ENCODE assay signal across 17 cellular contexts in genomic region chr7:14962778-14963177, GRCh38.
"Had no signal": no experiment of that assay in that cellular context is flagged by ENCODE, and none has a peak within 500 bp of the region (broad histone marks: within the 10 kb centered on the region; RNA-seq: fewer than 3 reads in every experiment).

No MANE protein-coding gene starts in this region.

- H3K9me3 ChIP-seq: body of pancreas, lower lobe of right lung, prostate gland, thoracic aorta had no signal

- H3K4me1 Mint-ChIP-seq: activated CD8-positive, alpha-beta memory T cell treated with anti-CD3 and anti-CD28 coated beads, Interleukin-2, amount 10 ng/mL, durations not matched to agents 7 days and 5 days; activated naive CD4-positive, alpha-beta T cell treated with anti-CD3 and anti-CD28 coated beads, Interleukin-2, amount 50 U/mL, for 24 hours; natural killer cell; stimulated activated naive CD8-positive, alpha-beta T cell treated with anti-CD3 and anti-CD28 coated beads, Interleukin-15, amount 100 ng/mL, for 72 hours had no signal

- H3K36me3 ChIP-seq: lower lobe of right lung, prostate gland, thoracic aorta had no signal

- H3K27ac ChIP-seq: body of pancreas, lower lobe of right lung, prostate gland, thoracic aorta had no signal

- H3K4me3 ChIP-seq: body of pancreas, lower lobe of right lung, prostate gland, thoracic aorta had no signal

- H3K4me1 ChIP-seq: body of pancreas, lower lobe of right lung, prostate gland had no signal

- H3K36me3 Mint-ChIP-seq: activated CD8-positive, alpha-beta memory T cell treated with anti-CD3 and anti-CD28 coated beads, Interleukin-2, amount 10 ng/mL, durations not matched to agents 7 days and 5 days; activated naive CD4-positive, alpha-beta T cell treated with anti-CD3 and anti-CD28 coated beads, Interleukin-2, amount 50 U/mL, for 24 hours; natural killer cell had no signal

- H3K9me3 Mint-ChIP-seq: dendritic cell treated with granulocyte-macrophage colony-stimulating factor and Interleukin-4, amounts not matched to agents 40 ng/mL and 50 ng/mL, for 4 days had no signal

- ATAC-seq: activated CD8-positive, alpha-beta memory T cell treated with anti-CD3 and anti-CD28 coated beads, Interleukin-2, amount 10 ng/mL, durations not matched to agents 7 days and 5 days; body of pancreas; effector memory CD8-positive, alpha-beta T cell; lower lobe of right lung; natural killer cell; stimulated activated naive CD8-positive, alpha-beta T cell treated with anti-CD3 and anti-CD28 coated beads, Interleukin-15, amount 100 ng/mL, for 72 hours had no signal

- H3K27me3 Mint-ChIP-seq: activated CD8-positive, alpha-beta memory T cell treated with anti-CD3 and anti-CD28 coated beads, Interleukin-2, amount 10 ng/mL, durations not matched to agents 7 days and 5 days; activated naive CD4-positive, alpha-beta T cell treated with anti-CD3 and anti-CD28 coated beads, Interleukin-2, amount 50 U/mL, for 24 hours; activated T-cell treated with anti-CD3 and anti-CD28 coated beads, Interleukin-2, amount 50 U/mL, for 24 hours; dendritic cell treated with granulocyte-macrophage colony-stimulating factor and Interleukin-4, amounts not matched to agents 40 ng/mL and 50 ng/mL, for 4 days; effector memory CD8-positive, alpha-beta T cell; stimulated activated naive CD8-positive, alpha-beta T cell treated with anti-CD3 and anti-CD28 coated beads, Interleukin-15, amount 100 ng/mL, for 72 hours had no signal

- DNase-seq: activated CD4-positive, alpha-beta T cell treated with anti-CD3 and anti-CD28 coated beads, Interleukin-2, amount 50 U/mL, for 48 hours; activated CD4-positive, CD25-positive, alpha-beta regulatory T cell; activated CD8-positive, alpha-beta memory T cell treated with anti-CD3 and anti-CD28 coated beads, Interleukin-2, amount 10 ng/mL, durations not matched to agents 7 days and 5 days; activated effector memory CD4-positive, alpha-beta T cell treated with Interleukin-2 at 50 U/mL for 16 hours; activated T-cell treated with anti-CD3 and anti-CD28 coated beads, Interleukin-2, amount 50 U/mL, for 24 hours; amniotic stem cell; body of pancreas; effector memory CD8-positive, alpha-beta T cell; lower lobe of right lung; natural killer cell; nucleus accumbens; stimulated activated CD4-positive, alpha-beta T cell treated with anti-CD3 and anti-CD28 coated beads, Interleukin-4, amount 100 ng/mL, for 1 hour; stimulated activated naive CD8-positive, alpha-beta T cell treated with anti-CD3 and anti-CD28 coated beads, Interleukin-15, amount 100 ng/mL, for 72 hours had no signal

- H3K27ac Mint-ChIP-seq: activated CD8-positive, alpha-beta memory T cell treated with anti-CD3 and anti-CD28 coated beads, Interleukin-2, amount 10 ng/mL, durations not matched to agents 7 days and 5 days; activated naive CD4-positive, alpha-beta T cell treated with anti-CD3 and anti-CD28 coated beads, Interleukin-2, amount 50 U/mL, for 24 hours; activated T-cell treated with anti-CD3 and anti-CD28 coated beads, Interleukin-2, amount 50 U/mL, for 24 hours; dendritic cell treated with granulocyte-macrophage colony-stimulating factor and Interleukin-4, amounts not matched to agents 40 ng/mL and 50 ng/mL, for 4 days; effector memory CD8-positive, alpha-beta T cell; natural killer cell; stimulated activated naive CD8-positive, alpha-beta T cell treated with anti-CD3 and anti-CD28 coated beads, Interleukin-15, amount 100 ng/mL, for 72 hours had no signal

- H3K4me3 Mint-ChIP-seq: activated CD8-positive, alpha-beta memory T cell treated with anti-CD3 and anti-CD28 coated beads, Interleukin-2, amount 10 ng/mL, durations not matched to agents 7 days and 5 days; activated naive CD4-positive, alpha-beta T cell treated with anti-CD3 and anti-CD28 coated beads, Interleukin-2, amount 50 U/mL, for 24 hours; activated T-cell treated with anti-CD3 and anti-CD28 coated beads, Interleukin-2, amount 50 U/mL, for 24 hours; dendritic cell treated with granulocyte-macrophage colony-stimulating factor and Interleukin-4, amounts not matched to agents 40 ng/mL and 50 ng/mL, for 4 days; effector memory CD8-positive, alpha-beta T cell; natural killer cell; stimulated activated naive CD8-positive, alpha-beta T cell treated with anti-CD3 and anti-CD28 coated beads, Interleukin-15, amount 100 ng/mL, for 72 hours had no signal

- H3K27me3 ChIP-seq: body of pancreas had no signal
